10 cellular contexts compared by ENCODE assay signal in genomic region chr6:43120938-43121913, GRCh38. TPM values are rescaled to one million over a fixed set of nuclear protein-coding genes. Genes with fewer than 3 reads are reported as not detected.
A peak's percentile ranks its signal among the peaks of the same experiment; 100 is the strongest.
DNase-seq lines count a peak whose midpoint lies in the region; ATAC-seq and TF ChIP-seq lines count a peak whose summit lies in the region.
"Had no signal": no experiment of that assay in that cellular context is flagged by ENCODE, and none has a peak within 500 bp of the region (broad histone marks: within the 10 kb centered on the region; RNA-seq: fewer than 3 reads in every experiment).

No MANE protein-coding gene starts in this region.

- no peak overlapping the region for H2BK20ac ChIP-seq in H9 (ENCODE audit: low read depth, low read length, poor library complexity, severe bottlenecking)

- no peak overlapping the region for H2BK120ac ChIP-seq in H9 (ENCODE audit: low read depth, low read length, poor library complexity, severe bottlenecking)

- no peaks in the 10 kb centered on the region for H3K36me3 ChIP-seq in right atrium auricular region
- no peaks in the 10 kb centered on the region for H3K36me3 ChIP-seq in stomach

- no peak for TF ChIP-seq CTCF in H9 (conservative IDR thresholded peaks at IDR 0.05)
- no peak for TF ChIP-seq CTCF in right atrium auricular region (IDR thresholded peaks at IDR 0.05)
- no peak for TF ChIP-seq CTCF in stomach (IDR thresholded peaks at IDR 0.05)
- TF ChIP-seq CTCF in GM10248 (IDR thresholded peaks at IDR 0.05; ENCODE audit: control extremely low read depth, extremely low read depth, low read depth, missing control alignments), result no peak

- H4K91ac ChIP-seq in H9 (ENCODE audit: insufficient read length, low read depth, low read length), result no peak overlapping the region

- H3K79me1 ChIP-seq in H9 (ENCODE audit: insufficient read depth, low read depth, low read length, poor library complexity, severe bottlenecking), result no peaks in the 10 kb centered on the region

- H3K4me1 ChIP-seq in H9 (ENCODE audit: insufficient read depth, low read length) (no peaks in the 10 kb centered on the region), right atrium auricular region (peaks cover 0 to 17% of the 10 kb centered on the region in 2 donors), stomach (peaks cover 5 to 33% (median 19%) of the 10 kb centered on the region in 4 donors)

- no peak for DNase-seq in H9
- peak; percentile 93 for DNase-seq in amniotic stem cell (lab: John Stamatoyannopoulos, UW)
- peak; percentile 92 for DNase-seq in right atrium auricular region (ENCODE audit: low spot score)
- DNase-seq in stomach, result no peak
- DNase-seq in GM10248 (ENCODE audit: extremely low spot score), result no peak
- no peak for DNase-seq in stimulated activated CD4-positive, alpha-beta T cell treated with anti-CD3 and anti-CD28 coated beads, Interleukin-4, amount 100 ng/mL, for 1 hour
- no peak for DNase-seq in iPS-NIHi11 (ENCODE audit: low spot score)
- DNase-seq: activated gamma-delta T cell, NCI-H1105 had no signal

- H3K4me1 Mint-ChIP-seq in H9, result peaks cover 44 to 56% of the 10 kb centered on the region in 2 experiments

- H3K27me3 Mint-ChIP-seq in H9 (ENCODE audit: low read depth), result no peaks in the 10 kb centered on the region

- H3K9ac ChIP-seq in H9 (ENCODE audit: extremely low read depth, insufficient read length, low read length), result no peak overlapping the region

- no peaks in the 10 kb centered on the region for H3K23me2 ChIP-seq in H9 (ENCODE audit: insufficient read length, low read depth, low read length, poor library complexity, severe bottlenecking)

- H2BK12ac ChIP-seq in H9 (ENCODE audit: insufficient read length, low read depth, low read length), result no peak overlapping the region

- H2AFZ ChIP-seq in H9 (ENCODE audit: low read length), result no peak overlapping the region

- H3K27me3 ChIP-seq in H9 (ENCODE audit: insufficient read depth, low read length) (no peaks in the 10 kb centered on the region), right atrium auricular region (no peaks in the 10 kb centered on the region), stomach (no peaks in the 10 kb centered on the region)

- no peak overlapping the region for H3K23ac ChIP-seq in H9 (ENCODE audit: insufficient read length, low read depth, low read length)

- H2BK15ac ChIP-seq in H9 (ENCODE audit: low read depth, low read length), result no peak overlapping the region

- H3K27ac Mint-ChIP-seq in H9, result peak overlapping the region; percentile 72 to 91 (median 83); a peak in 6 of 7 replicates

- peaks cover 3% of the 10 kb centered on the region; the same call in 1 of the 2 replicates for H3K79me2 ChIP-seq in H9 (ENCODE audit: insufficient read depth, low read length)

- POLR2A ChIA-PET in GM10248 (lab: Yijun Ruan, JAX), result no interaction called here

- H3K9me3 ChIP-seq in H9 (ENCODE audit: control insufficient read depth, low read depth, low read length) (no peaks in the 10 kb centered on the region), right atrium auricular region (no peaks in the 10 kb centered on the region), stomach (no peaks in the 10 kb centered on the region)

- H3T11ph ChIP-seq in H9 (ENCODE audit: low read length), result no peak overlapping the region

- TF ChIP-seq EP300 in stomach (IDR thresholded peaks at IDR 0.05), result no peak

- H2BK5ac ChIP-seq in H9 (ENCODE audit: insufficient read length, low read length), result no peak overlapping the region

- no peak overlapping the region for H2AK5ac ChIP-seq in H9 (ENCODE audit: insufficient read length, low read length)

- no peak overlapping the region for H3K27ac ChIP-seq in H9 (ENCODE audit: insufficient read length, low read depth, low read length)
- peak overlapping the region; percentile 51 to 69 for H3K27ac ChIP-seq in right atrium auricular region
- peak overlapping the region in 4 of 5 donors; percentile 29 to 78 (median 70) for H3K27ac ChIP-seq in stomach

- no peaks in the 10 kb centered on the region for H3K9me3 Mint-ChIP-seq in H9

- H4K8ac ChIP-seq in H9 (replicated peaks; ENCODE audit: insufficient read length, low read depth, low read length), result no peak overlapping the region

- H3K4me2 ChIP-seq in H9 (ENCODE audit: insufficient read depth, insufficient read length, low read length), result no peak overlapping the region

- intact Hi-C loops in stomach (cut with DNase I; ENCODE audit: low total_unique reads), result no loop called here

- no CpG with 5 or more reads among the region's 9 CpGs for WGBS in H9 (ENCODE audit: extremely low coverage, insufficient read length, low lambda C conversion rate)
- 62 to 72% (median 68%) methylated on average over 9 of the region's 9 CpGs for WGBS in stomach, 5 donors

- CTCF ChIA-PET in GM10248 (lab: Yijun Ruan, JAX), result interaction anchor here (1.0 to 1.4 kb wide), 4 partner anchors 9 to 113 kb away, joined by 3 to 4 read pairs (median 3); no protein-coding TSS in a partner anchor

- no peak overlapping the region for H3K4me3 Mint-ChIP-seq in H9

- no peak overlapping the region for H3K14ac ChIP-seq in H9 (ENCODE audit: insufficient read depth, low read length)

- no peak overlapping the region for H3K4ac ChIP-seq in H9 (ENCODE audit: low read depth, low read length)

- H3K36me3 Mint-ChIP-seq in H9 (ENCODE audit: insufficient read depth in 1 of 3, low read depth in 3 of 3), result no peaks in the 10 kb centered on the region; a peak in 1 of 7 replicates

- ATAC-seq in GM21528 (IDR thresholded peaks at IDR 0.05; ENCODE audit: low FRiP score, unreplicated experiment), result no peak

- H3K18ac ChIP-seq in H9 (ENCODE audit: insufficient read length, low read depth, low read length), result no peak overlapping the region

- no peak overlapping the region for H3K56ac ChIP-seq in H9 (ENCODE audit: insufficient read length, low read depth, low read length)

- no peaks in the 10 kb centered on the region for H4K20me1 ChIP-seq in H9 (ENCODE audit: control insufficient read depth, insufficient read depth, insufficient read length)

- H4K5ac ChIP-seq in H9 (ENCODE audit: insufficient read length, low read depth, low read length), result no peak overlapping the region

- TF ChIP-seq POLR2A in stomach (IDR thresholded peaks at IDR 0.05), result no peak

- no peak overlapping the region for H3K4me3 ChIP-seq in right atrium auricular region
- H3K4me3 ChIP-seq in stomach, result no peak overlapping the region

RNA-seq across cellular contexts. Expression of gene PTK7, which starts 45.1 kb away (rescaled TPM):
- 126 and 128 TPM in 2 replicates for total RNA-seq in H9 (2021)
- total RNA-seq in right atrium auricular region, result 10 to 100 TPM in 1 of 2 donors, 1 to 10 TPM in 1; 4.5 to 12.7 TPM
- total RNA-seq in stomach, result 10 to 100 TPM in 4 of 5 donors, 1 to 10 TPM in 1; 8.2 to 64.9 (median 28.8) TPM
- polyA plus RNA-seq in stomach, result 10 to 100 TPM in 2 of 3 donors, 1 to 10 TPM in 1; 4.0 to 31.1 (median 12.1) TPM

RNA-seq across cellular contexts. Expression of gene SRF, which starts 49.8 kb away (rescaled TPM):
- total RNA-seq in H9 (2021), result 57.5 and 59.7 TPM in 2 replicates
- total RNA-seq in right atrium auricular region, result 100 to 1,000 TPM in 1 of 2 donors, 10 to 100 TPM in 1; 59.4 to 116 TPM
- total RNA-seq in stomach, result 10 to 100 TPM; 10.5 to 40.6 (median 25.5) TPM
- polyA plus RNA-seq in stomach, result 10 to 100 TPM; 21.7 to 25.6 (median 22.5) TPM

Comparison
In these comparisons a context has a peak if more than half of its experiments do, and no peak if none do; other contexts are left out.
1. DNase-seq: peak in amniotic stem cell (single experiment) and right atrium auricular region (single experiment); none in H9 (single experiment), stomach (single experiment), GM10248 (single experiment), stimulated activated CD4-positive, alpha-beta T cell treated with anti-CD3 and anti-CD28 coated beads, Interleukin-4, amount 100 ng/mL, for 1 hour (single experiment) and iPS-NIHi11 (single experiment).